Comparison of ENCODE assay signal across 8 cellular contexts in genomic region chr1:115507256-115507589, GRCh38.
DNase-seq lines count a peak whose midpoint lies in the region; ATAC-seq and TF ChIP-seq lines count a peak whose summit lies in the region.

No MANE protein-coding gene starts in this region.

- H3K4me1 ChIP-seq in left ventricle myocardium inferior, result peaks cover 5% of the 10 kb centered on the region

- H3K4me3 ChIP-seq in left ventricle myocardium inferior, result no peak overlapping the region

- ATAC-seq in HG03175 (IDR thresholded peaks at IDR 0.05; ENCODE audit: unreplicated experiment) (no peak), GM18909 (IDR thresholded peaks at IDR 0.05; ENCODE audit: poor library complexity, unreplicated experiment) (no peak), GM18517 (IDR thresholded peaks at IDR 0.05; ENCODE audit: unreplicated experiment) (no peak)

- H3K27me3 ChIP-seq in left ventricle myocardium inferior (ENCODE audit: low read depth), result peaks cover 18% of the 10 kb centered on the region

- peak; percentile 50 for DNase-seq in A172 (ENCODE audit: low spot score)
- DNase-seq in HCEC 1CT, result peak; percentile 38
- DNase-seq in SK-N-DZ (ENCODE audit: low spot score), result peak; percentile 4
- DNase-seq in left ventricle myocardium inferior, result no peak
- DNase-seq in NCI-H774 (lab: John Stamatoyannopoulos, UW), result no peak

- intact Hi-C loops in left ventricle myocardium inferior (cut with micrococcal nuclease), result no loop called here

- no peak overlapping the region for H3K27ac ChIP-seq in left ventricle myocardium inferior (replicated peaks)

- H3K36me3 ChIP-seq in left ventricle myocardium inferior, result no peaks in the 10 kb centered on the region

- TF ChIP-seq CTCF in left ventricle myocardium inferior (IDR thresholded peaks at IDR 0.05; ENCODE audit: borderline replicate concordance), result peak; percentile 59

- H3K9me3 ChIP-seq in left ventricle myocardium inferior (replicated peaks), result peaks cover 8% of the 10 kb centered on the region

Comparison
In these comparisons a context has a peak if more than half of its experiments do, and no peak if none do; other contexts are left out.
1. DNase-seq: peak in A172 (single experiment), HCEC 1CT (single experiment) and SK-N-DZ (single experiment); none in left ventricle myocardium inferior (single experiment) and NCI-H774 (single experiment).